ENCODE assay signal across 16 cellular contexts in genomic region chr17:19327039-19327776, GRCh38. TPM values are rescaled to one million over a fixed set of nuclear protein-coding genes. Genes with fewer than 3 reads are reported as not detected.
DNase-seq lines count a peak whose midpoint lies in the region; ATAC-seq, FAIRE-seq and TF ChIP-seq lines count a peak whose summit lies in the region.
"Had no signal": no experiment of that assay in that cellular context is flagged by ENCODE, and none has a peak within 500 bp of the region (broad histone marks: within the 10 kb centered on the region; RNA-seq: fewer than 3 reads in every experiment).

No MANE protein-coding gene starts in this region.

- DNase-seq in activated effector memory CD4-positive, alpha-beta T cell treated with anti-CD3 and anti-CD28 coated beads, Interleukin-2, amount 50 U/mL, for 16 hours = peak; percentile 25
- no peak for DNase-seq in activated effector memory CD4-positive, alpha-beta T cell treated with Interleukin-2 at 50 U/mL for 16 hours
- peak; percentile 92 for DNase-seq in astrocyte of the hippocampus (ENCODE audit: low read depth, low spot score)
- peak; percentile 90 for DNase-seq in kidney glomerular epithelial cell (lab: John Stamatoyannopoulos, UW)
- no peak for DNase-seq in kidney
- DNase-seq in NCI-H446 treated with DMSO at 0.1 percent for 48 hours (lab: John Stamatoyannopoulos, UW) = no peak
- DNase-seq: activated CD4-positive, alpha-beta memory T cell treated with anti-CD3 and anti-CD28 coated beads for 36 hours; activated naive CD8-positive, alpha-beta T cell treated with anti-CD3 and anti-CD28 coated beads, Interleukin-2, amount 10 ng/mL, durations not matched to agents 7 days and 5 days; MM.1S; NCI-H748 treated with DMSO at 0.1 percent for 48 hours had no signal

- no peaks in the 10 kb centered on the region for H3K4me1 ChIP-seq in kidney (ENCODE audit: control insufficient read depth in 1 of 2, insufficient read depth in 1 of 2, low read depth in 1 of 2, low read length in 2 of 2)
- H3K4me1 ChIP-seq: pancreas had no signal

- ATAC-seq in GM21723 (IDR thresholded peaks at IDR 0.05; ENCODE audit: unreplicated experiment) (no peak), GM18867 (IDR thresholded peaks at IDR 0.05; ENCODE audit: unreplicated experiment) (no peak)
- ATAC-seq: pancreas had no signal

- no peak for TF ChIP-seq CTCF in kidney (IDR thresholded peaks at IDR 0.05; ENCODE audit: borderline replicate concordance, extremely low read depth, insufficient read depth)

- no peak overlapping the region for H3K4me3 ChIP-seq in kidney (ENCODE audit: low read length in 2 of 2)
- H3K4me3 ChIP-seq: pancreas had no signal

- H3K9me3 ChIP-seq in kidney (ENCODE audit: control insufficient read depth in 1 of 2, low read length in 2 of 2) = no peaks in the 10 kb centered on the region
- H3K9me3 ChIP-seq: pancreas had no signal

- intact Hi-C loops in kidney (cut with DNase I) = no loop called here

- no peak overlapping the region for H3K9ac ChIP-seq in kidney (ENCODE audit: low read length in 2 of 2)

- FAIRE-seq in kidney (lab: Jason Lieb, UNC) = no peak
- FAIRE-seq: endometrium, G401.6, pancreas had no signal

- peaks cover 0 to 4% of the 10 kb centered on the region in 2 donors for H3K36me3 ChIP-seq in kidney (ENCODE audit: control insufficient read depth in 1 of 2, insufficient read depth in 2 of 2, low read length in 2 of 2)

- no peak overlapping the region for H3K27ac ChIP-seq in kidney (ENCODE audit: low read depth in 2 of 2, low read length in 2 of 2)
- H3K27ac ChIP-seq: 22Rv1, pancreas had no signal

RNA-seq across cellular contexts. Expression of gene B9D1, which starts 35.3 kb away (rescaled TPM):
- 32.1 TPM for total RNA-seq in kidney
- 67.5 TPM for polyA plus RNA-seq in kidney (ENCODE audit: insufficient read depth, low read depth, low replicate concordance)

RNA-seq across cellular contexts. Expression of gene MAPK7, which starts 51.1 kb away (rescaled TPM):
- 36.7 TPM for total RNA-seq in kidney
- polyA plus RNA-seq in kidney (ENCODE audit: insufficient read depth, low read depth, low replicate concordance) = 7.1 TPM

RNA-seq across cellular contexts. Expression of gene MFAP4, which starts 59.8 kb away (rescaled TPM):
- 51.1 TPM for total RNA-seq in kidney
- polyA plus RNA-seq in kidney (ENCODE audit: insufficient read depth, low read depth, low replicate concordance) = 27.6 TPM
- total RNA-seq: activated CD4-positive, alpha-beta memory T cell treated with anti-CD3 and anti-CD28 coated beads for 36 hours; activated naive CD8-positive, alpha-beta T cell treated with anti-CD3 and anti-CD28 coated beads, Interleukin-2, amount 10 ng/mL, durations not matched to agents 7 days and 5 days had no signal

Comparison
In these comparisons a context has a peak if more than half of its experiments do, and no peak if none do; other contexts are left out.
1. DNase-seq: peak in activated effector memory CD4-positive, alpha-beta T cell treated with anti-CD3 and anti-CD28 coated beads, Interleukin-2, amount 50 U/mL, for 16 hours (single experiment), astrocyte of the hippocampus (single experiment) and kidney glomerular epithelial cell (single experiment); none in activated effector memory CD4-positive, alpha-beta T cell treated with Interleukin-2 at 50 U/mL for 16 hours (single experiment), kidney (single experiment) and NCI-H446 treated with DMSO at 0.1 percent for 48 hours (single experiment).